21 cellular contexts compared by ENCODE assay signal in the genomic region with DNA sequence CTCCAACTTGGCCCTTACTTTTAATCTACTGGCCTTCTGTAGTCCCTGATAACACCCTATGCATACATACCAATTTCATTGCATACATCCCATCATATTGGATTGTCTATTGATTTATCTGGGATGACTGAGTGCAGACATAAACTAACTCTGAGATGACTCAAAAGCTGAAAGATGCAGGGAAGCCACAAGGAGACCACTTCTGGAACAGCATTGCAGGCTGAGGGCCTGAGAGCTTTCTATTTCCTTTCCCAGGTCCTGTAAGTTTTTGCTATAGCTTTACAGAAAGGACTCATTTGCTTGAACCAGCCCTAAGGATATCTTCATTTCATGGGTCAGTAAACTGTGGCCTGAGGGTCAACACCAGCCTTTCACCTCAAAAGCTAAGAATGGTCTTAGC. TPM values are rescaled to one million over a fixed set of nuclear protein-coding genes. Genes with fewer than 3 reads are reported as not detected.
DNase-seq lines count a peak whose midpoint lies in the region; ATAC-seq and TF ChIP-seq lines count a peak whose summit lies in the region.
"Had no signal": no experiment of that assay in that cellular context is flagged by ENCODE, and none has a peak within 500 bp of the region (broad histone marks: within the 10 kb centered on the region; RNA-seq: fewer than 3 reads in every experiment).

No MANE protein-coding gene starts in this region.

- ATAC-seq in activated naive CD8-positive, alpha-beta T cell treated with anti-CD3 and anti-CD28 coated beads, Interleukin-2, amount 10 ng/mL, durations not matched to agents 7 days and 5 days (ENCODE audit: low read depth): no peak
- no peak for ATAC-seq in GM21786 (IDR thresholded peaks at IDR 0.05; ENCODE audit: unreplicated experiment)
- ATAC-seq in GM18498 (IDR thresholded peaks at IDR 0.05; ENCODE audit: unreplicated experiment): no peak
- ATAC-seq: A549, GM23338 had no signal

- no peak for DNase-seq in activated naive CD8-positive, alpha-beta T cell treated with anti-CD3 and anti-CD28 coated beads, Interleukin-2, amount 10 ng/mL, durations not matched to agents 7 days and 5 days
- no peak for DNase-seq in activated naive CD8-positive, alpha-beta T cell treated with anti-CD3 and anti-CD28 coated beads for 36 hours
- DNase-seq in fibroblast of mammary gland (ENCODE audit: low read depth) (peak; percentile 22), mesenchymal stem cell (peak; percentile 12), DMS79 treated with DMSO at 0.1 percent for 48 hours (lab: John Stamatoyannopoulos, UW) (no peak)
- DNase-seq: 8988T; ACHN; AML-193; BE2C; CD4-positive, alpha-beta T cell; CD8-positive, alpha-beta memory T cell; DMS 273 treated with DMSO at 0.1 percent for 48 hours; DMS79; HFFc6 had no signal

- no peak overlapping the region for H2AFZ ChIP-seq in mesenchymal stem cell (ENCODE audit: low read depth, low read length)
- H2AFZ ChIP-seq: GM23338 had no signal

- H3K27me3 Mint-ChIP-seq in activated naive CD8-positive, alpha-beta T cell treated with anti-CD3 and anti-CD28 coated beads, Interleukin-2, amount 10 ng/mL, durations not matched to agents 7 days and 5 days: peaks cover 17% of the 10 kb centered on the region
- no peaks in the 10 kb centered on the region for H3K27me3 Mint-ChIP-seq in activated naive CD8-positive, alpha-beta T cell treated with anti-CD3 and anti-CD28 coated beads for 36 hours
- H3K27me3 Mint-ChIP-seq: CD4-positive, alpha-beta T cell had no signal

- no peaks in the 10 kb centered on the region for H3K79me1 ChIP-seq in mesenchymal stem cell (replicated peaks; ENCODE audit: low read length, poor library complexity, severe bottlenecking)

- H3K14ac ChIP-seq in mesenchymal stem cell (ENCODE audit: low read length in 2 of 2): no peak overlapping the region

- no peak overlapping the region for H2AK5ac ChIP-seq in mesenchymal stem cell (ENCODE audit: low read length, severe bottlenecking)

- H3K23ac ChIP-seq in mesenchymal stem cell (ENCODE audit: low read length in 2 of 2): no peak overlapping the region

- H3K36me3 Mint-ChIP-seq in activated naive CD8-positive, alpha-beta T cell treated with anti-CD3 and anti-CD28 coated beads, Interleukin-2, amount 10 ng/mL, durations not matched to agents 7 days and 5 days: peaks cover 8% of the 10 kb centered on the region
- H3K36me3 Mint-ChIP-seq in activated naive CD8-positive, alpha-beta T cell treated with anti-CD3 and anti-CD28 coated beads for 36 hours: no peaks in the 10 kb centered on the region
- H3K36me3 Mint-ChIP-seq: CD14-positive monocyte had no signal

- POLR2A ChIA-PET in activated naive CD8-positive, alpha-beta T cell treated with anti-CD3 and anti-CD28 coated beads, Interleukin-2, amount 10 ng/mL, durations not matched to agents 7 days and 5 days (lab: Charles Lee): no interaction called here

- H3K9me3 ChIP-seq in mesenchymal stem cell (ENCODE audit: control insufficient read depth, low read length): no peaks in the 10 kb centered on the region
- H3K9me3 ChIP-seq: A549; BE2C; BLaER1 treated with 17β-estradiol and CSF1 and Interleukin-3, amounts not matched to agents 10 nM and 100 nM; HAP-1 had no signal

- H4K91ac ChIP-seq in mesenchymal stem cell (ENCODE audit: low read length): no peak overlapping the region

- no peak for TF ChIP-seq CTCF in fibroblast of mammary gland (conservative IDR thresholded peaks at IDR 0.05; ENCODE audit: control insufficient read depth, insufficient read depth, low read depth, low read length)

- peaks cover 1% of the 10 kb centered on the region for H3K4me1 ChIP-seq in mesenchymal stem cell (ENCODE audit: control insufficient read depth, insufficient read depth, low read depth, low read length)
- H3K4me1 ChIP-seq: BE2C, HAP-1 had no signal

- no peak overlapping the region for H2BK12ac ChIP-seq in mesenchymal stem cell (ENCODE audit: low read length in 2 of 2)

- H3K4me1 Mint-ChIP-seq in activated naive CD8-positive, alpha-beta T cell treated with anti-CD3 and anti-CD28 coated beads, Interleukin-2, amount 10 ng/mL, durations not matched to agents 7 days and 5 days: peaks cover 22% of the 10 kb centered on the region
- H3K4me1 Mint-ChIP-seq in activated naive CD8-positive, alpha-beta T cell treated with anti-CD3 and anti-CD28 coated beads for 36 hours: peaks cover 19% of the 10 kb centered on the region
- H3K4me1 Mint-ChIP-seq: CD14-positive monocyte had no signal

- H2BK5ac ChIP-seq in mesenchymal stem cell (ENCODE audit: low read depth, low read length, poor library complexity, severe bottlenecking): no peak overlapping the region

- no peak overlapping the region for H3K4me3 ChIP-seq in fibroblast of mammary gland (ENCODE audit: control insufficient read depth, low read depth, low read length)
- no peak overlapping the region for H3K4me3 ChIP-seq in mesenchymal stem cell (ENCODE audit: insufficient read depth in 1 of 2, low read depth in 1 of 2, low read length in 2 of 2)
- H3K4me3 ChIP-seq: A549; BLaER1 treated with 17β-estradiol and CSF1 and Interleukin-3, amounts not matched to agents 10 nM and 100 nM; GM23338; HAP-1 had no signal

- H3K27ac ChIP-seq in mesenchymal stem cell (ENCODE audit: low read length, poor library complexity, severe bottlenecking): no peak overlapping the region
- H3K27ac ChIP-seq: A549; BLaER1 treated with 17β-estradiol and CSF1 and Interleukin-3, amounts not matched to agents 10 nM and 100 nM had no signal

- H3K27me3 ChIP-seq in mesenchymal stem cell (ENCODE audit: control insufficient read depth in 1 of 2, insufficient read depth in 1 of 2, low read length in 2 of 2): peaks cover 0 to 6% of the 10 kb centered on the region in 2 experiments
- H3K27me3 ChIP-seq: BE2C; BLaER1 treated with 17β-estradiol and CSF1 and Interleukin-3, amounts not matched to agents 10 nM and 100 nM had no signal

- no peak overlapping the region for H3K27ac Mint-ChIP-seq in activated naive CD8-positive, alpha-beta T cell treated with anti-CD3 and anti-CD28 coated beads, Interleukin-2, amount 10 ng/mL, durations not matched to agents 7 days and 5 days
- no peak overlapping the region for H3K27ac Mint-ChIP-seq in activated naive CD8-positive, alpha-beta T cell treated with anti-CD3 and anti-CD28 coated beads for 36 hours
- H3K27ac Mint-ChIP-seq: CD14-positive monocyte; CD4-positive, alpha-beta T cell; CD8-positive, alpha-beta memory T cell; GM23338; HFFc6 had no signal

- no peaks in the 10 kb centered on the region for H3K36me3 ChIP-seq in mesenchymal stem cell (ENCODE audit: control insufficient read depth in 1 of 2, insufficient read depth in 2 of 2, low read depth in 1 of 2, low read length in 2 of 2)
- H3K36me3 ChIP-seq: BE2C; BLaER1 treated with 17β-estradiol and CSF1 and Interleukin-3, amounts not matched to agents 10 nM and 100 nM; HAP-1 had no signal

- no peak overlapping the region for H4K8ac ChIP-seq in mesenchymal stem cell (ENCODE audit: low read length)

- no peak overlapping the region for H3K4me2 ChIP-seq in mesenchymal stem cell (ENCODE audit: low read length, poor library complexity, severe bottlenecking)
- H3K4me2 ChIP-seq: A549; BLaER1 treated with 17β-estradiol and CSF1 and Interleukin-3, amounts not matched to agents 10 nM and 100 nM; GM23338 had no signal

- peak overlapping the region; percentile 5 for H3K4me3 Mint-ChIP-seq in activated naive CD8-positive, alpha-beta T cell treated with anti-CD3 and anti-CD28 coated beads, Interleukin-2, amount 10 ng/mL, durations not matched to agents 7 days and 5 days
- no peak overlapping the region for H3K4me3 Mint-ChIP-seq in activated naive CD8-positive, alpha-beta T cell treated with anti-CD3 and anti-CD28 coated beads for 36 hours
- H3K4me3 Mint-ChIP-seq: CD14-positive monocyte; CD4-positive, alpha-beta T cell; CD8-positive, alpha-beta memory T cell; GM23338; HFFc6 had no signal

- H2BK15ac ChIP-seq in mesenchymal stem cell (ENCODE audit: low read depth, poor library complexity, severe bottlenecking): no peak overlapping the region

- H3K9ac ChIP-seq in mesenchymal stem cell (ENCODE audit: low read length): no peak overlapping the region
- H3K9ac ChIP-seq: BLaER1 treated with 17β-estradiol and CSF1 and Interleukin-3, amounts not matched to agents 10 nM and 100 nM had no signal

- no peaks in the 10 kb centered on the region for H3K9me3 Mint-ChIP-seq in activated naive CD8-positive, alpha-beta T cell treated with anti-CD3 and anti-CD28 coated beads, Interleukin-2, amount 10 ng/mL, durations not matched to agents 7 days and 5 days
- H3K9me3 Mint-ChIP-seq in activated naive CD8-positive, alpha-beta T cell treated with anti-CD3 and anti-CD28 coated beads for 36 hours: no peaks in the 10 kb centered on the region
- H3K9me3 Mint-ChIP-seq: CD14-positive monocyte; CD4-positive, alpha-beta T cell; CD8-positive, alpha-beta memory T cell; GM23338; HFFc6 had no signal

- H2BK120ac ChIP-seq in mesenchymal stem cell (ENCODE audit: low read depth, low read length): no peak overlapping the region

- no peak overlapping the region for H3K4ac ChIP-seq in mesenchymal stem cell (ENCODE audit: low read depth in 1 of 2, low read length in 2 of 2)

- H3K18ac ChIP-seq in mesenchymal stem cell (ENCODE audit: low read depth in 1 of 2, low read length in 2 of 2): no peak overlapping the region

RNA-seq across cellular contexts. Expression of gene SPON1, which starts 15.1 kb away (rescaled TPM):
- total RNA-seq in activated naive CD8-positive, alpha-beta T cell treated with anti-CD3 and anti-CD28 coated beads, Interleukin-2, amount 10 ng/mL, durations not matched to agents 7 days and 5 days: 1 to 10 TPM; 3.8 to 3.9 TPM
- total RNA-seq in activated naive CD8-positive, alpha-beta T cell treated with anti-CD3 and anti-CD28 coated beads for 36 hours: 1 to 10 TPM in 1 of 2 experiments, under 1 TPM in 1; 0.95 to 1.0 TPM
- 0.01 TPM for polyA plus RNA-seq in mesenchymal stem cell (2013, experiment 1 of 2)
- not detected for polyA plus RNA-seq in mesenchymal stem cell (2013, experiment 2 of 2)
- total RNA-seq: HFFc6 had no signal
- polyA plus RNA-seq: A549, CD14-positive monocyte had no signal

Comparison
In these comparisons a context has a peak if more than half of its experiments do, and no peak if none do; other contexts are left out.
1. DNase-seq: peak in fibroblast of mammary gland (single experiment) and mesenchymal stem cell (single experiment); none in activated naive CD8-positive, alpha-beta T cell treated with anti-CD3 and anti-CD28 coated beads, Interleukin-2, amount 10 ng/mL, durations not matched to agents 7 days and 5 days (single experiment), activated naive CD8-positive, alpha-beta T cell treated with anti-CD3 and anti-CD28 coated beads for 36 hours (single experiment) and DMS79 treated with DMSO at 0.1 percent for 48 hours (single experiment).